9 cellular contexts compared by ENCODE assay signal in genomic region chr14:47917344-47917954, GRCh38.
DNase-seq lines count a peak whose midpoint lies in the region; ATAC-seq and TF ChIP-seq lines count a peak whose summit lies in the region.
"Had no signal": no experiment of that assay in that cellular context is flagged by ENCODE, and none has a peak within 500 bp of the region (broad histone marks: within the 10 kb centered on the region; RNA-seq: fewer than 3 reads in every experiment).

No MANE protein-coding gene starts in this region.

- no peaks in the 10 kb centered on the region for H3K4me1 ChIP-seq in HEK293 (ENCODE audit: control insufficient read depth, insufficient read depth, low read length)
- H3K4me1 ChIP-seq in esophagus squamous epithelium: no peaks in the 10 kb centered on the region

- H3K9me3 ChIP-seq in HEK293 (ENCODE audit: control insufficient read depth, insufficient read depth, low read depth, low read length) (no peaks in the 10 kb centered on the region), esophagus squamous epithelium (no peaks in the 10 kb centered on the region)

- H3K36me3 Mint-ChIP-seq in natural killer cell treated with Interleukin-12 subunit alpha and Interleukin-12 subunit beta and Interleukin-15 and Interleukin-18, amount 100 ng/mL, for 72 hours: no peaks in the 10 kb centered on the region

- DNase-seq in SHP77 treated with DMSO at 0.1 percent for 48 hours (lab: John Stamatoyannopoulos, UW): peak; percentile 60
- DNase-seq in hippocampal formation (lab: John Stamatoyannopoulos, UW): peak; percentile 6 to 21
- DNase-seq in esophagus squamous epithelium (lab: John Stamatoyannopoulos, UW): no peak
- no peak for DNase-seq in natural killer cell treated with Interleukin-12 subunit alpha and Interleukin-12 subunit beta and Interleukin-15 and Interleukin-18, amount 100 ng/mL, for 72 hours (ENCODE audit: low spot score)

- WGBS in esophagus squamous epithelium, 2 donors: 38 to 43% methylated on average over 5 of the region's 5 CpGs

- H3K4me3 Mint-ChIP-seq in natural killer cell treated with Interleukin-12 subunit alpha and Interleukin-12 subunit beta and Interleukin-15 and Interleukin-18, amount 100 ng/mL, for 72 hours: no peak overlapping the region

- H3K4me3 ChIP-seq in HEK293 (ENCODE audit: low read depth, low read length): no peak overlapping the region
- no peak overlapping the region for H3K4me3 ChIP-seq in esophagus squamous epithelium

- no peak overlapping the region for H3K27ac ChIP-seq in C4-2B
- H3K27ac ChIP-seq in HEK293 (ENCODE audit: extremely low read depth, low read depth, low read length): no peak overlapping the region
- H3K27ac ChIP-seq in esophagus squamous epithelium: no peak overlapping the region
- H3K27ac ChIP-seq: HL-60 had no signal

- H3K36me3 ChIP-seq in HEK293 (ENCODE audit: control insufficient read depth in 2 of 2, insufficient read depth in 1 of 2, low read length in 2 of 2) (no peaks in the 10 kb centered on the region), esophagus squamous epithelium (no peaks in the 10 kb centered on the region)

- CTCF ChIA-PET in HEK293 (lab: Yijun Ruan, JAX): interaction anchor here (0.5 to 1.7 kb wide), 15 partner anchors 13 to 1437 kb away, joined by 3 to 6 read pairs (median 4); no protein-coding TSS in a partner anchor

- no peak overlapping the region for H3K27ac Mint-ChIP-seq in natural killer cell treated with Interleukin-12 subunit alpha and Interleukin-12 subunit beta and Interleukin-15 and Interleukin-18, amount 100 ng/mL, for 72 hours

- TF ChIP-seq CTCF in C4-2B (conservative IDR thresholded peaks at IDR 0.05) (peak; percentile 86), HEK293 (tag by site-specific recombination; IDR thresholded peaks at IDR 0.05) (no peak), esophagus squamous epithelium (IDR thresholded peaks at IDR 0.05) (peak in 3 of 6 experiments; percentile 11 to 28 (median 21))

- POLR2A ChIA-PET in HEK293 (lab: Yijun Ruan, JAX): no interaction called here

- H3K4me1 Mint-ChIP-seq in natural killer cell treated with Interleukin-12 subunit alpha and Interleukin-12 subunit beta and Interleukin-15 and Interleukin-18, amount 100 ng/mL, for 72 hours (ENCODE audit: low read depth in 2 of 2): no peaks in the 10 kb centered on the region

- peaks cover 8% of the 10 kb centered on the region for H3K9me3 Mint-ChIP-seq in natural killer cell treated with Interleukin-12 subunit alpha and Interleukin-12 subunit beta and Interleukin-15 and Interleukin-18, amount 100 ng/mL, for 72 hours

- no peaks in the 10 kb centered on the region for H3K27me3 Mint-ChIP-seq in natural killer cell treated with Interleukin-12 subunit alpha and Interleukin-12 subunit beta and Interleukin-15 and Interleukin-18, amount 100 ng/mL, for 72 hours

- ATAC-seq in HG03457 (IDR thresholded peaks at IDR 0.05; ENCODE audit: unreplicated experiment) (no peak), HG02885 (IDR thresholded peaks at IDR 0.05; ENCODE audit: poor library complexity, unreplicated experiment) (no peak)
- ATAC-seq in natural killer cell treated with Interleukin-12 subunit alpha and Interleukin-12 subunit beta and Interleukin-15 and Interleukin-18, amount 100 ng/mL, for 72 hours: no peak

- no peak for TF ChIP-seq POLR2A in esophagus squamous epithelium (IDR thresholded peaks at IDR 0.05)

- H3K27me3 ChIP-seq in esophagus squamous epithelium: no peaks in the 10 kb centered on the region

- intact Hi-C loops in esophagus squamous epithelium (cut with DNase I): no loop called here

TF ChIP-seq in HEK293, 187 proteins besides CTCF, POLR2A, EP300 and RAD21:
- TF ChIP-seq ZNF174 (tag by site-specific recombination; IDR thresholded peaks at IDR 0.05) (no peak), RBAK (tag by site-specific recombination; IDR thresholded peaks at IDR 0.05) (no peak), ZNF654 (tag by site-specific recombination; IDR thresholded peaks at IDR 0.05; ENCODE audit: low read depth) (peak; percentile 25), ZNF768 (tag by site-specific recombination; IDR thresholded peaks at IDR 0.05) (no peak), ZNF311 (tag by site-specific recombination; IDR thresholded peaks at IDR 0.05; ENCODE audit: borderline replicate concordance) (no peak)
- TF ChIP-seq, protein P1, sequence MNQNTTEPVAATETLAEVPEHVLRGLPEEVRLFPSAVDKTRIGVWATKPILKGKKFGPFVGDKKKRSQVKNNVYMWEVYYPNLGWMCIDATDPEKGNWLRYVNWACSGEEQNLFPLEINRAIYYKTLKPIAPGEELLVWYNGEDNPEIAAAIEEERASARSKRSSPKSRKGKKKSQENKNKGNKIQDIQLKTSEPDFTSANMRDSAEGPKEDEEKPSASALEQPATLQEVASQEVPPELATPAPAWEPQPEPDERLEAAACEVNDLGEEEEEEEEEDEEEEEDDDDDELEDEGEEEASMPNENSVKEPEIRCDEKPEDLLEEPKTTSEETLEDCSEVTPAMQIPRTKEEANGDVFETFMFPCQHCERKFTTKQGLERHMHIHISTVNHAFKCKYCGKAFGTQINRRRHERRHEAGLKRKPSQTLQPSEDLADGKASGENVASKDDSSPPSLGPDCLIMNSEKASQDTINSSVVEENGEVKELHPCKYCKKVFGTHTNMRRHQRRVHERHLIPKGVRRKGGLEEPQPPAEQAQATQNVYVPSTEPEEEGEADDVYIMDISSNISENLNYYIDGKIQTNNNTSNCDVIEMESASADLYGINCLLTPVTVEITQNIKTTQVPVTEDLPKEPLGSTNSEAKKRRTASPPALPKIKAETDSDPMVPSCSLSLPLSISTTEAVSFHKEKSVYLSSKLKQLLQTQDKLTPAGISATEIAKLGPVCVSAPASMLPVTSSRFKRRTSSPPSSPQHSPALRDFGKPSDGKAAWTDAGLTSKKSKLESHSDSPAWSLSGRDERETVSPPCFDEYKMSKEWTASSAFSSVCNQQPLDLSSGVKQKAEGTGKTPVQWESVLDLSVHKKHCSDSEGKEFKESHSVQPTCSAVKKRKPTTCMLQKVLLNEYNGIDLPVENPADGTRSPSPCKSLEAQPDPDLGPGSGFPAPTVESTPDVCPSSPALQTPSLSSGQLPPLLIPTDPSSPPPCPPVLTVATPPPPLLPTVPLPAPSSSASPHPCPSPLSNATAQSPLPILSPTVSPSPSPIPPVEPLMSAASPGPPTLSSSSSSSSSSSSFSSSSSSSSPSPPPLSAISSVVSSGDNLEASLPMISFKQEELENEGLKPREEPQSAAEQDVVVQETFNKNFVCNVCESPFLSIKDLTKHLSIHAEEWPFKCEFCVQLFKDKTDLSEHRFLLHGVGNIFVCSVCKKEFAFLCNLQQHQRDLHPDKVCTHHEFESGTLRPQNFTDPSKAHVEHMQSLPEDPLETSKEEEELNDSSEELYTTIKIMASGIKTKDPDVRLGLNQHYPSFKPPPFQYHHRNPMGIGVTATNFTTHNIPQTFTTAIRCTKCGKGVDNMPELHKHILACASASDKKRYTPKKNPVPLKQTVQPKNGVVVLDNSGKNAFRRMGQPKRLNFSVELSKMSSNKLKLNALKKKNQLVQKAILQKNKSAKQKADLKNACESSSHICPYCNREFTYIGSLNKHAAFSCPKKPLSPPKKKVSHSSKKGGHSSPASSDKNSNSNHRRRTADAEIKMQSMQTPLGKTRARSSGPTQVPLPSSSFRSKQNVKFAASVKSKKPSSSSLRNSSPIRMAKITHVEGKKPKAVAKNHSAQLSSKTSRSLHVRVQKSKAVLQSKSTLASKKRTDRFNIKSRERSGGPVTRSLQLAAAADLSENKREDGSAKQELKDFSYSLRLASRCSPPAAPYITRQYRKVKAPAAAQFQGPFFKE (tag by site-specific recombination; IDR thresholded peaks at IDR 0.05; ENCODE audit: borderline replicate concordance): no peak
- TF ChIP-seq, protein P2, sequence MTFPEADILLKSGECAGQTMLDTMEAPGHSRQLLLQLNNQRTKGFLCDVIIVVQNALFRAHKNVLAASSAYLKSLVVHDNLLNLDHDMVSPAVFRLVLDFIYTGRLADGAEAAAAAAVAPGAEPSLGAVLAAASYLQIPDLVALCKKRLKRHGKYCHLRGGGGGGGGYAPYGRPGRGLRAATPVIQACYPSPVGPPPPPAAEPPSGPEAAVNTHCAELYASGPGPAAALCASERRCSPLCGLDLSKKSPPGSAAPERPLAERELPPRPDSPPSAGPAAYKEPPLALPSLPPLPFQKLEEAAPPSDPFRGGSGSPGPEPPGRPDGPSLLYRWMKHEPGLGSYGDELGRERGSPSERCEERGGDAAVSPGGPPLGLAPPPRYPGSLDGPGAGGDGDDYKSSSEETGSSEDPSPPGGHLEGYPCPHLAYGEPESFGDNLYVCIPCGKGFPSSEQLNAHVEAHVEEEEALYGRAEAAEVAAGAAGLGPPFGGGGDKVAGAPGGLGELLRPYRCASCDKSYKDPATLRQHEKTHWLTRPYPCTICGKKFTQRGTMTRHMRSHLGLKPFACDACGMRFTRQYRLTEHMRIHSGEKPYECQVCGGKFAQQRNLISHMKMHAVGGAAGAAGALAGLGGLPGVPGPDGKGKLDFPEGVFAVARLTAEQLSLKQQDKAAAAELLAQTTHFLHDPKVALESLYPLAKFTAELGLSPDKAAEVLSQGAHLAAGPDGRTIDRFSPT (tag by site-specific recombination; IDR thresholded peaks at IDR 0.05): no peak

Comparison
In these comparisons a context has a peak if more than half of its experiments do, and no peak if none do; other contexts are left out.
1. DNase-seq: peak in SHP77 treated with DMSO at 0.1 percent for 48 hours (single experiment) and hippocampal formation (2 of 2); none in esophagus squamous epithelium (single experiment) and natural killer cell treated with Interleukin-12 subunit alpha and Interleukin-12 subunit beta and Interleukin-15 and Interleukin-18, amount 100 ng/mL, for 72 hours (single experiment).